In the genomic region with DNA sequence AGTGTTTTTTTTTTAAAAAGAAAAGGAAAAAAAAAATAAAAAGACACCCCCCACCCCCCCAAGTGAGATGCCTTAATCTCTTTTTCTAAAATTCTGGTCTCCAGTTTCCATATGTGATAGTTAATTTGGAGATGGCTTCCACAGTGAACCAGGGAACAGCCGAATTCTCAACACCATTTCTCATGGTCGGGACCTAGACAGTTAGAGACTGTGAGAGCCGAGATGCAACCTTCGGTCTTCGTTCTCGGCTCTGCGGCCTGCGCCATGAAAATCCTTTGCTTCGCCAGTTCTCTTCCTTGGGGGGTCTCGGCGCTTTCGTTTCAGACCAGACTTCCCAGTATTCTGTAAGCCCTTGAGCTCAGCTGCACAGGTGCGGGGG, we compare ENCODE assay signal across 16 cellular contexts. TPM values are rescaled to one million over a fixed set of nuclear protein-coding genes. Genes with fewer than 3 reads are reported as not detected.
DNase-seq lines count a peak whose midpoint lies in the region; ATAC-seq and TF ChIP-seq lines count a peak whose summit lies in the region.
"Had no signal": no experiment of that assay in that cellular context is flagged by ENCODE, and none has a peak within 500 bp of the region (broad histone marks: within the 10 kb centered on the region; RNA-seq: fewer than 3 reads in every experiment).

No MANE protein-coding gene starts in this region.

- peak; percentile 58 for DNase-seq in SK-N-SH
- DNase-seq in NCI-H526 treated with DMSO at 0.1 percent for 48 hours (lab: John Stamatoyannopoulos, UW): peak; percentile 29
- DNase-seq in iPS DF 6.9 (ENCODE audit: low read depth, low spot score): no peak
- no peak for DNase-seq in skeletal muscle cell (ENCODE audit: low read depth)
- DNase-seq in posterior vena cava (ENCODE audit: low spot score): no peak
- DNase-seq in mesenchymal stem cell: no peak
- DNase-seq: cortex of kidney, NCI-H446 treated with DMSO at 0.1 percent for 48 hours had no signal

- H3K18ac ChIP-seq in mesenchymal stem cell (ENCODE audit: low read depth in 1 of 2, low read length in 2 of 2): no peak overlapping the region

- no peak overlapping the region for H2AK5ac ChIP-seq in mesenchymal stem cell (ENCODE audit: low read length, severe bottlenecking)

- no peak overlapping the region for H3K4me2 ChIP-seq in SK-N-SH
- no peak overlapping the region for H3K4me2 ChIP-seq in mesenchymal stem cell (ENCODE audit: low read length, poor library complexity, severe bottlenecking)

- intact Hi-C loops in posterior vena cava (cut with DNase I): no loop called here

- H3K4ac ChIP-seq in mesenchymal stem cell (ENCODE audit: low read depth in 1 of 2, low read length in 2 of 2): no peak overlapping the region

- H4K20me1 ChIP-seq in SK-N-SH (ENCODE audit: insufficient read depth): no peaks in the 10 kb centered on the region

- WGBS in SK-N-SH (ENCODE audit: low lambda C conversion rate): 0% methylated on average over 3 of the region's 13 CpGs
- no CpG with 5 or more reads among the region's 13 CpGs for WGBS in iPS DF 6.9 (ENCODE audit: insufficient coverage, insufficient read length)
- 10% methylated on average over 13 of the region's 13 CpGs for WGBS in mesenchymal stem cell

- H3K79me1 ChIP-seq in mesenchymal stem cell (replicated peaks; ENCODE audit: low read length, poor library complexity, severe bottlenecking): no peaks in the 10 kb centered on the region

- TF ChIP-seq EP300 in SK-N-SH (IDR thresholded peaks at IDR 0.05; ENCODE audit: borderline replicate concordance in 1 of 2, low read depth in 1 of 2, low read length in 1 of 2): no peak

- H2AFZ ChIP-seq in SK-N-SH (ENCODE audit: low read depth) (no peak overlapping the region), mesenchymal stem cell (ENCODE audit: low read depth, low read length) (no peak overlapping the region)

- H3K14ac ChIP-seq in mesenchymal stem cell (ENCODE audit: low read length in 2 of 2): no peak overlapping the region

- TF ChIP-seq CTCF in SK-N-SH (IDR thresholded peaks at IDR 0.05): no peak

- H3K4me1 ChIP-seq in SK-N-SH (ENCODE audit: control insufficient read depth in 1 of 2, insufficient read depth in 2 of 2, low read depth in 1 of 2, low read length in 1 of 2): peaks cover 0 to 8% of the 10 kb centered on the region in 2 experiments; a peak in 2 of 4 replicates
- H3K4me1 ChIP-seq in iPS DF 6.9 (ENCODE audit: control insufficient read depth, insufficient read depth, low read length): no peaks in the 10 kb centered on the region
- peaks cover 7% of the 10 kb centered on the region for H3K4me1 ChIP-seq in mesenchymal stem cell (ENCODE audit: control insufficient read depth, insufficient read depth, low read depth, low read length)
- H3K4me1 ChIP-seq: psoas muscle had no signal

- H3K9me2 ChIP-seq in SK-N-SH: no peaks in the 10 kb centered on the region

- no peak overlapping the region for H2BK120ac ChIP-seq in mesenchymal stem cell (ENCODE audit: low read depth, low read length)

- POLR2A ChIA-PET in SK-N-SH (lab: Yijun Ruan, JAX): interaction anchor here (0.6 to 1.4 kb wide), 2 partner anchors 73 to 414 kb away, joined by 3 to 6 read pairs; a partner anchor contains a TSS

- peak overlapping the region in 1 of 2 experiments; percentile 53; a peak in 2 of 4 replicates for H3K27ac ChIP-seq in SK-N-SH (ENCODE audit: low read depth in 2 of 2, low read length in 1 of 2)
- H3K27ac ChIP-seq in iPS DF 6.9 (ENCODE audit: low read length): no peak overlapping the region
- H3K27ac ChIP-seq in mesenchymal stem cell (ENCODE audit: low read length, poor library complexity, severe bottlenecking): no peak overlapping the region
- H3K27ac ChIP-seq: psoas muscle, tibial artery had no signal

- H3K9me3 ChIP-seq in SK-N-SH (no peaks in the 10 kb centered on the region), iPS DF 6.9 (ENCODE audit: control insufficient read depth, insufficient read depth, low read length) (no peaks in the 10 kb centered on the region), mesenchymal stem cell (ENCODE audit: control insufficient read depth, low read length) (no peaks in the 10 kb centered on the region)
- H3K9me3 ChIP-seq: psoas muscle, tibial artery had no signal

- H3K9ac ChIP-seq in SK-N-SH: no peak overlapping the region
- H3K9ac ChIP-seq in mesenchymal stem cell (ENCODE audit: low read length): no peak overlapping the region

- H3K4me3 ChIP-seq in SK-N-SH (ENCODE audit: low read depth in 2 of 2, low read length in 1 of 2) (peak overlapping the region in 1 of 2 experiments; percentile 46; a peak in 2 of 4 replicates), iPS DF 6.9 (ENCODE audit: low read length) (peak overlapping the region; percentile 28; the same call in 1 of the 2 replicates), skeletal muscle cell (ENCODE audit: low read depth, low read length) (peak overlapping the region; percentile 21), mesenchymal stem cell (ENCODE audit: insufficient read depth in 1 of 2, low read depth in 1 of 2, low read length in 2 of 2) (peak overlapping the region in 1 of 2 experiments; percentile 34)
- H3K4me3 ChIP-seq: psoas muscle, tibial artery had no signal

- TF ChIP-seq RAD21 in SK-N-SH (IDR thresholded peaks at IDR 0.05; ENCODE audit: low read length): no peak

- CTCF ChIA-PET in SK-N-SH (lab: Yijun Ruan, JAX): interaction anchor here (0.7 to 1.8 kb wide), 4 partner anchors 39 to 173 kb away, joined by 3 to 7 read pairs (median 3); no protein-coding TSS in a partner anchor

- no peaks in the 10 kb centered on the region for H3K36me3 ChIP-seq in SK-N-SH (replicated peaks in 1 of 2; ENCODE audit: control insufficient read depth in 1 of 2, insufficient read depth in 2 of 2, low read length in 1 of 2)
- no peaks in the 10 kb centered on the region for H3K36me3 ChIP-seq in iPS DF 6.9 (ENCODE audit: control insufficient read depth, insufficient read depth, low read length)
- no peaks in the 10 kb centered on the region for H3K36me3 ChIP-seq in mesenchymal stem cell (ENCODE audit: control insufficient read depth in 1 of 2, insufficient read depth in 2 of 2, low read depth in 1 of 2, low read length in 2 of 2)
- H3K36me3 ChIP-seq: tibial artery had no signal

- H3K27me3 ChIP-seq in SK-N-SH (ENCODE audit: insufficient read depth) (peaks cover 70% of the 10 kb centered on the region), iPS DF 6.9 (ENCODE audit: control insufficient read depth, insufficient read depth, low read length) (peaks cover 22% of the 10 kb centered on the region), mesenchymal stem cell (ENCODE audit: control insufficient read depth in 1 of 2, insufficient read depth in 1 of 2, low read length in 2 of 2) (peaks cover 66 to 92% of the 10 kb centered on the region in 2 experiments)

- no peak overlapping the region for H2BK15ac ChIP-seq in mesenchymal stem cell (ENCODE audit: low read depth, poor library complexity, severe bottlenecking)

- no peak overlapping the region for H3K23ac ChIP-seq in mesenchymal stem cell (ENCODE audit: low read length in 2 of 2)

- no peaks in the 10 kb centered on the region for H3K79me2 ChIP-seq in SK-N-SH (ENCODE audit: insufficient read depth)

- no peak overlapping the region for H2BK5ac ChIP-seq in mesenchymal stem cell (ENCODE audit: low read depth, low read length, poor library complexity, severe bottlenecking)

- ATAC-seq in SK-N-SH treated with all-trans-retinoic acid at 6 μM for 48 hours (no peak), HG02623 (IDR thresholded peaks at IDR 0.05; ENCODE audit: unreplicated experiment) (no peak)
- ATAC-seq: HCT116 had no signal

- no peaks in the 10 kb centered on the region for H3F3A ChIP-seq in SK-N-SH (replicated peaks; ENCODE audit: insufficient read depth)

- no peak overlapping the region for H4K91ac ChIP-seq in mesenchymal stem cell (ENCODE audit: low read length)

- no peak overlapping the region for H2BK12ac ChIP-seq in mesenchymal stem cell (ENCODE audit: low read length in 2 of 2)

- H4K8ac ChIP-seq in mesenchymal stem cell (ENCODE audit: low read length): no peak overlapping the region

TF ChIP-seq in SK-N-SH, 30 proteins besides CTCF, POLR2A, EP300 and RAD21:
- TF ChIP-seq TEAD4 (IDR thresholded peaks at IDR 0.05; ENCODE audit: borderline replicate concordance, insufficient read depth) (no peak), MXI1 (IDR thresholded peaks at IDR 0.05; ENCODE audit: low read depth, low read length) (0 out of 2 replicates have a peak, but pooled peaks have one; percentile 16), TCF12 (IDR thresholded peaks at IDR 0.05) (no peak)

TF ChIP-seq in SK-N-SH treated with all-trans-retinoic acid at 6 μM for 48 hours, 23 proteins besides CTCF, POLR2A, EP300 and RAD21 (continues in another document):
- TF ChIP-seq, protein P1, sequence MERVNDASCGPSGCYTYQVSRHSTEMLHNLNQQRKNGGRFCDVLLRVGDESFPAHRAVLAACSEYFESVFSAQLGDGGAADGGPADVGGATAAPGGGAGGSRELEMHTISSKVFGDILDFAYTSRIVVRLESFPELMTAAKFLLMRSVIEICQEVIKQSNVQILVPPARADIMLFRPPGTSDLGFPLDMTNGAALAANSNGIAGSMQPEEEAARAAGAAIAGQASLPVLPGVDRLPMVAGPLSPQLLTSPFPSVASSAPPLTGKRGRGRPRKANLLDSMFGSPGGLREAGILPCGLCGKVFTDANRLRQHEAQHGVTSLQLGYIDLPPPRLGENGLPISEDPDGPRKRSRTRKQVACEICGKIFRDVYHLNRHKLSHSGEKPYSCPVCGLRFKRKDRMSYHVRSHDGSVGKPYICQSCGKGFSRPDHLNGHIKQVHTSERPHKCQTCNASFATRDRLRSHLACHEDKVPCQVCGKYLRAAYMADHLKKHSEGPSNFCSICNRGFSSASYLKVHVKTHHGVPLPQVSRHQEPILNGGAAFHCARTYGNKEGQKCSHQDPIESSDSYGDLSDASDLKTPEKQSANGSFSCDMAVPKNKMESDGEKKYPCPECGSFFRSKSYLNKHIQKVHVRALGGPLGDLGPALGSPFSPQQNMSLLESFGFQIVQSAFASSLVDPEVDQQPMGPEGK (CRISPR knock-in tag; IDR thresholded peaks at IDR 0.05; ENCODE audit: borderline replicate concordance): no peak
- no peak for TF ChIP-seq ZNF70 (CRISPR knock-in tag; IDR thresholded peaks at IDR 0.05)
- TF ChIP-seq ZNF8 (CRISPR knock-in tag; IDR thresholded peaks at IDR 0.05): no peak

RNA-seq across cellular contexts. Expression of a gene that starts 0.7 kb away (rescaled TPM):
- 0.03 TPM in 1 of 2 replicates, not detected in the other for polyA plus RNA-seq in SK-N-SH (2012; rRNA removed)
- polyA plus RNA-seq in SK-N-SH (2012; cell fraction: cytosol; rRNA removed): 0.01 TPM in 2 replicates
- not detected in 2 replicates for polyA plus RNA-seq in SK-N-SH (2012; cell fraction: nucleus; rRNA removed)
- not detected for total RNA-seq in posterior vena cava
- not detected for polyA plus RNA-seq in mesenchymal stem cell (2013, experiment 1 of 2)
- not detected for polyA plus RNA-seq in mesenchymal stem cell (2013, experiment 2 of 2)
- total RNA-seq: MCF 10A; psoas muscle; T-helper 1 cell treated with Interleukin-12 subunit alpha and Interleukin-12 subunit beta and Interleukin-4 antibody, amounts not matched to agents 30 ng/mL and 1 ng/mL, for 36 hours had no signal
- polyA plus RNA-seq: adipose tissue, psoas muscle had no signal

Comparison
In these comparisons a context has a peak if more than half of its experiments do, and no peak if none do; other contexts are left out.
1. DNase-seq: peak in SK-N-SH (single experiment) and NCI-H526 treated with DMSO at 0.1 percent for 48 hours (single experiment); none in iPS DF 6.9 (single experiment), skeletal muscle cell (single experiment), posterior vena cava (single experiment) and mesenchymal stem cell (single experiment).